Comparison of ENCODE assay signal across 8 cellular contexts in genomic region chr2:181393472-181393871, GRCh38.
DNase-seq lines count a peak whose midpoint lies in the region; ATAC-seq, FAIRE-seq and TF ChIP-seq lines count a peak whose summit lies in the region.

No MANE protein-coding gene starts in this region.

- H3K4me3 ChIP-seq in MM.1S (ENCODE audit: low read length) (peak overlapping the region; percentile 13; the same call in 1 of the 2 replicates), lower lobe of right lung (no peak overlapping the region), tibial artery (no peak overlapping the region)

- ATAC-seq in lower lobe of right lung = peak; percentile 71 to 76

- intact Hi-C loops in lower lobe of right lung (cut with DNase I) = no loop called here
- intact Hi-C loops in tibial artery (cut with DNase I; ENCODE audit: low total_unique reads) = no loop called here

- H3K9me2 ChIP-seq in MM.1S (replicated peaks; ENCODE audit: insufficient read depth, low read length) = no peaks in the 10 kb centered on the region

- DNase-seq in CD1c-positive myeloid dendritic cell (ENCODE audit: extremely low spot score) (peak; percentile 73), GM19239 (ENCODE audit: insufficient read length, low spot score) (no peak), MM.1S (peak; percentile 27), lower lobe of right lung (no peak), 8988T (no peak), NCI-H774 (lab: John Stamatoyannopoulos, UW) (no peak), tibial artery (no peak)
- DNase-seq in activated CD4-positive, alpha-beta memory T cell treated with anti-CD3 and anti-CD28 coated beads, Interleukin-2, amount 10 ng/mL, durations not matched to agents 7 days and 5 days = no peak

- H3K36me3 Mint-ChIP-seq in activated CD4-positive, alpha-beta memory T cell treated with anti-CD3 and anti-CD28 coated beads, Interleukin-2, amount 10 ng/mL, durations not matched to agents 7 days and 5 days (ENCODE audit: low read depth) = peaks cover 4% of the 10 kb centered on the region

- H3K9me3 ChIP-seq in MM.1S (replicated peaks; ENCODE audit: insufficient read depth, low read length) = no peaks in the 10 kb centered on the region
- H3K9me3 ChIP-seq in lower lobe of right lung = no peaks in the 10 kb centered on the region
- no peaks in the 10 kb centered on the region for H3K9me3 ChIP-seq in tibial artery

- H3K27me3 ChIP-seq in MM.1S (replicated peaks; ENCODE audit: insufficient read depth, low read length) (no peaks in the 10 kb centered on the region), lower lobe of right lung (ENCODE audit: low read depth) (no peaks in the 10 kb centered on the region), tibial artery (no peaks in the 10 kb centered on the region)

- H3K4me1 ChIP-seq in MM.1S (ENCODE audit: low read length) (peaks cover 33% of the 10 kb centered on the region), lower lobe of right lung (peaks cover 17% of the 10 kb centered on the region), tibial artery (no peaks in the 10 kb centered on the region)

- no peak for TF ChIP-seq CTCF in MM.1S (IDR thresholded peaks at IDR 0.05; ENCODE audit: low read length)
- no peak for TF ChIP-seq CTCF in lower lobe of right lung (IDR thresholded peaks at IDR 0.05)
- no peak for TF ChIP-seq CTCF in tibial artery (IDR thresholded peaks at IDR 0.05)

- H3K79me2 ChIP-seq in MM.1S (ENCODE audit: low read length) = no peaks in the 10 kb centered on the region

- no peak overlapping the region for H3K9ac ChIP-seq in MM.1S (ENCODE audit: low read length)

- H3K27ac Mint-ChIP-seq in activated CD4-positive, alpha-beta memory T cell treated with anti-CD3 and anti-CD28 coated beads, Interleukin-2, amount 10 ng/mL, durations not matched to agents 7 days and 5 days = peak overlapping the region; percentile 48

- peaks cover under 1% of the 10 kb centered on the region; the same call in 1 of the 2 replicates for H3F3A ChIP-seq in MM.1S (ENCODE audit: insufficient read depth, low read length)

- H3K27ac ChIP-seq in MM.1S (ENCODE audit: low read length) (peak overlapping the region; percentile 31; the same call in 1 of the 2 replicates), lower lobe of right lung (peak overlapping the region; percentile 39), tibial artery (no peak overlapping the region)

- H2AFZ ChIP-seq in MM.1S (ENCODE audit: low read length) = peak overlapping the region; percentile 56

- H3K9me3 Mint-ChIP-seq in activated CD4-positive, alpha-beta memory T cell treated with anti-CD3 and anti-CD28 coated beads, Interleukin-2, amount 10 ng/mL, durations not matched to agents 7 days and 5 days = peaks cover 2% of the 10 kb centered on the region

- POLR2A ChIA-PET in activated CD4-positive, alpha-beta memory T cell treated with anti-CD3 and anti-CD28 coated beads, Interleukin-2, amount 10 ng/mL, durations not matched to agents 7 days and 5 days (lab: Charles Lee) = interaction anchor here (0.8 to 3.0 kb wide), 9 partner anchors 46 to 413 kb away, joined by 3 to 12 read pairs (median 3); partner anchors contain the start of gene UBE2E3

- FAIRE-seq in GM19239 (lab: Jason Lieb, UNC) = peak; percentile 89

- CTCF ChIA-PET in activated CD4-positive, alpha-beta memory T cell treated with anti-CD3 and anti-CD28 coated beads, Interleukin-2, amount 10 ng/mL, durations not matched to agents 7 days and 5 days (lab: Charles Lee) = interaction anchor here (0.6 to 2.2 kb wide), 5 partner anchors 10 to 1523 kb away, joined by 3 to 5 read pairs (median 4); no protein-coding TSS in a partner anchor

- peak overlapping the region; percentile 57 for H3K4me2 ChIP-seq in MM.1S (ENCODE audit: low read depth, low read length)

- H3K27me3 Mint-ChIP-seq in activated CD4-positive, alpha-beta memory T cell treated with anti-CD3 and anti-CD28 coated beads, Interleukin-2, amount 10 ng/mL, durations not matched to agents 7 days and 5 days = no peaks in the 10 kb centered on the region

- H4K20me1 ChIP-seq in MM.1S (ENCODE audit: insufficient read depth, low read length) = no peaks in the 10 kb centered on the region

- peak overlapping the region; percentile 45 for H3K4me3 Mint-ChIP-seq in activated CD4-positive, alpha-beta memory T cell treated with anti-CD3 and anti-CD28 coated beads, Interleukin-2, amount 10 ng/mL, durations not matched to agents 7 days and 5 days

- no peaks in the 10 kb centered on the region for H3K36me3 ChIP-seq in MM.1S (replicated peaks; ENCODE audit: insufficient read depth, low read length)
- H3K36me3 ChIP-seq in lower lobe of right lung = no peaks in the 10 kb centered on the region
- H3K36me3 ChIP-seq in tibial artery = no peaks in the 10 kb centered on the region

- H3K4me1 Mint-ChIP-seq in activated CD4-positive, alpha-beta memory T cell treated with anti-CD3 and anti-CD28 coated beads, Interleukin-2, amount 10 ng/mL, durations not matched to agents 7 days and 5 days = peaks cover 26% of the 10 kb centered on the region

Comparison
In these comparisons a context has a peak if more than half of its experiments do, and no peak if none do; other contexts are left out.
1. DNase-seq: peak in CD1c-positive myeloid dendritic cell (single experiment) and MM.1S (single experiment); none in GM19239 (single experiment), activated CD4-positive, alpha-beta memory T cell treated with anti-CD3 and anti-CD28 coated beads, Interleukin-2, amount 10 ng/mL, durations not matched to agents 7 days and 5 days (single experiment), lower lobe of right lung (single experiment), 8988T (single experiment), NCI-H774 (single experiment) and tibial artery (0 of 2).
2. H3K27ac ChIP-seq: peak in MM.1S (single experiment) and lower lobe of right lung (single experiment); none in tibial artery (0 of 2).